ENCODE assay signal across 23 cellular contexts in genomic region chr6:47710295-47710694, GRCh38. TPM values are rescaled to one million over a fixed set of nuclear protein-coding genes. Genes with fewer than 3 reads are reported as not detected.
"Had no signal": no experiment of that assay in that cellular context is flagged by ENCODE, and none has a peak within 500 bp of the region (broad histone marks: within the 10 kb centered on the region; RNA-seq: fewer than 3 reads in every experiment).

No MANE protein-coding gene starts in this region.

- DNase-seq: activated CD4-positive, alpha-beta memory T cell treated with anti-CD3 and anti-CD28 coated beads for 36 hours; activated CD4-positive, alpha-beta T cell treated with anti-CD3 and anti-CD28 coated beads, Interleukin-2, amount 10 ng/mL, durations not matched to agents 7 days and 5 days; activated CD4-positive, CD25-positive, alpha-beta regulatory T cell; activated naive CD4-positive, alpha-beta T cell treated with anti-CD3 and anti-CD28 coated beads, Interleukin-2, amount 50 U/mL, for 16 hours; activated naive CD8-positive, alpha-beta T cell treated with anti-CD3 and anti-CD28 coated beads, Interleukin-2, amount 10 ng/mL, durations not matched to agents 7 days and 5 days; activated T-cell treated with anti-CD3 and anti-CD28 coated beads for 4 hours; activated T-cell treated with anti-CD3 and anti-CD28 coated beads, Interleukin-2, amount 50 U/mL, for 72 hours; adrenal gland; anterior cingulate cortex; caudate nucleus; MG63; MV-4-11; NCI-H1092 treated with DMSO at 0.1 percent for 48 hours; NCI-H1417 treated with DMSO at 0.1 percent for 48 hours; NCI-H1694; NCI-H2081; NCI-H510A treated with DMSO at 0.1 percent for 48 hours; SIG-M5; T-helper 17 cell; T-helper 9 cell had no signal

- H3K4me1 ChIP-seq: adrenal gland had no signal

- H3K27me3 ChIP-seq: adrenal gland, MG63 had no signal

- H3K36me3 ChIP-seq: adrenal gland, MG63 had no signal

- H3K9me3 Mint-ChIP-seq: activated CD4-positive, alpha-beta memory T cell treated with anti-CD3 and anti-CD28 coated beads for 36 hours; activated CD4-positive, alpha-beta T cell treated with anti-CD3 and anti-CD28 coated beads, Interleukin-2, amount 10 ng/mL, durations not matched to agents 7 days and 5 days; activated T-cell treated with anti-CD3 and anti-CD28 coated beads, Interleukin-2, amount 50 U/mL, for 72 hours had no signal

- H3K27ac ChIP-seq: adrenal gland, KMS-11 had no signal

- ATAC-seq: activated T-cell treated with anti-CD3 and anti-CD28 coated beads, Interleukin-2, amount 50 U/mL, for 72 hours; T-helper 17 cell had no signal

- H3K36me3 Mint-ChIP-seq: activated CD4-positive, alpha-beta memory T cell treated with anti-CD3 and anti-CD28 coated beads for 36 hours had no signal

- H3K4me1 Mint-ChIP-seq: activated CD4-positive, alpha-beta T cell treated with anti-CD3 and anti-CD28 coated beads, Interleukin-2, amount 10 ng/mL, durations not matched to agents 7 days and 5 days had no signal

- H3K9me3 ChIP-seq: adrenal gland, MG63 had no signal

- H3K27ac Mint-ChIP-seq: activated CD4-positive, alpha-beta memory T cell treated with anti-CD3 and anti-CD28 coated beads for 36 hours; activated CD4-positive, alpha-beta T cell treated with anti-CD3 and anti-CD28 coated beads, Interleukin-2, amount 10 ng/mL, durations not matched to agents 7 days and 5 days; activated naive CD8-positive, alpha-beta T cell treated with anti-CD3 and anti-CD28 coated beads, Interleukin-2, amount 10 ng/mL, durations not matched to agents 7 days and 5 days; activated T-cell treated with anti-CD3 and anti-CD28 coated beads, Interleukin-2, amount 50 U/mL, for 72 hours; T-helper 17 cell had no signal

- H3K4me3 Mint-ChIP-seq: activated CD4-positive, alpha-beta memory T cell treated with anti-CD3 and anti-CD28 coated beads for 36 hours; activated CD4-positive, alpha-beta T cell treated with anti-CD3 and anti-CD28 coated beads, Interleukin-2, amount 10 ng/mL, durations not matched to agents 7 days and 5 days; activated naive CD8-positive, alpha-beta T cell treated with anti-CD3 and anti-CD28 coated beads, Interleukin-2, amount 10 ng/mL, durations not matched to agents 7 days and 5 days; activated T-cell treated with anti-CD3 and anti-CD28 coated beads, Interleukin-2, amount 50 U/mL, for 72 hours; T-helper 17 cell had no signal

- H3K4me3 ChIP-seq: adrenal gland, MG63 had no signal

RNA-seq across cellular contexts. Expression of gene ADGRF4, which starts 11.9 kb away (rescaled TPM):
- total RNA-seq: activated CD4-positive, alpha-beta memory T cell treated with anti-CD3 and anti-CD28 coated beads for 36 hours; activated CD4-positive, alpha-beta T cell treated with anti-CD3 and anti-CD28 coated beads, Interleukin-2, amount 10 ng/mL, durations not matched to agents 7 days and 5 days; activated CD8-positive, alpha-beta memory T cell treated with anti-CD3 and anti-CD28 coated beads for 36 hours; activated naive CD8-positive, alpha-beta T cell treated with anti-CD3 and anti-CD28 coated beads, Interleukin-2, amount 10 ng/mL, durations not matched to agents 7 days and 5 days; activated T-cell treated with anti-CD3 and anti-CD28 coated beads, Interleukin-2, amount 50 U/mL, for 72 hours; OCI-LY7; T-helper 17 cell had no signal
